Comparison of ENCODE assay signal across 16 cellular contexts in the genomic region with DNA sequence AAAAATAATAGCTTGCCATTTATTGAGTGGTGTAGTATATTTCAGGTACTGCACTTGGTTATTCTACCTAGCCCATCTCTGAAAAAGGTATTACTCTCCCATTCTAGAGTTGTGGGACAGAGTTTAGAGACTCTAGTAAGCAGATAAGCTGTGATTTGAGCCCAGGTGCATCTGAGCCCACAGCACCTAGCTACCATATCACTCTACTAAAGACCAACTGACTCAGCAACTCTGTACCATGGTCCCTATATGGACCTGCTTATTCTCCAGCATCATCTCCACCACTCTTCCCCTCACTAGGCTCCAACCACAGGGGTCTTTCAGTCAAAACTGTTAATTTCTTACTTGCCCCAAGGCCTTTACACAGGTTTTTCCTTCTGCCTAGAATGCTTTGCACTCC.
A peak's percentile ranks its signal among the peaks of the same experiment; 100 is the strongest.
DNase-seq lines count a peak whose midpoint lies in the region; ATAC-seq, FAIRE-seq and TF ChIP-seq lines count a peak whose summit lies in the region.
"Had no signal": no experiment of that assay in that cellular context is flagged by ENCODE, and none has a peak within 500 bp of the region (broad histone marks: within the 10 kb centered on the region; RNA-seq: fewer than 3 reads in every experiment).

No MANE protein-coding gene starts in this region.

- no peak for TF ChIP-seq POLR2A in IMR-90 (IDR thresholded peaks at IDR 0.05; ENCODE audit: low read depth, low read length)

- no peak for DNase-seq in CD4-positive, CD25-positive, alpha-beta regulatory T cell
- DNase-seq in IMR-90, result no peak
- DNase-seq in hepatocyte (ENCODE audit: low spot score), result no peak
- DNase-seq in mucosa of descending colon, result no peak
- no peak for DNase-seq in right atrium auricular region (ENCODE audit: low spot score)
- DNase-seq in activated naive CD8-positive, alpha-beta T cell treated with anti-CD3 and anti-CD28 coated beads for 36 hours, result no peak
- no peak for DNase-seq in kidney
- DNase-seq: ACHN; CD8-positive, alpha-beta T cell; DND-41; NCI-H187; NCI-H446 treated with DMSO at 0.1 percent for 48 hours; NK-92 treated with Interleukin-12 subunit alpha and Interleukin-12 subunit beta, amount 100 ng/mL, for 24 hours; SIG-M5 had no signal

- H2AK5ac ChIP-seq in IMR-90 (ENCODE audit: low read depth, low read length), result no peak overlapping the region

- TF ChIP-seq CTCF in IMR-90 (conservative IDR thresholded peaks at IDR 0.05; ENCODE audit: low read depth, low read length) (no peak), hepatocyte (IDR thresholded peaks at IDR 0.05; ENCODE audit: poor library complexity) (no peak), mucosa of descending colon (IDR thresholded peaks at IDR 0.05) (no peak), right atrium auricular region (IDR thresholded peaks at IDR 0.05) (no peak), kidney (IDR thresholded peaks at IDR 0.05; ENCODE audit: borderline replicate concordance, extremely low read depth, insufficient read depth) (no peak)

- POLR2A ChIA-PET in IMR-90 (lab: Charles Lee; ENCODE audit: unreplicated experiment), result no interaction called here

- no peak for TF ChIP-seq RAD21 in IMR-90 (IDR thresholded peaks at IDR 0.05; ENCODE audit: low read length)

- H3K4me3 ChIP-seq in CD4-positive, CD25-positive, alpha-beta regulatory T cell (ENCODE audit: low read depth, low read length), result no peak overlapping the region
- H3K4me3 ChIP-seq in IMR-90 (ENCODE audit: insufficient read depth, low read depth, low read length) (no peak overlapping the region), hepatocyte (no peak overlapping the region), mucosa of descending colon (no peak overlapping the region), right atrium auricular region (no peak overlapping the region), kidney (ENCODE audit: low read length in 2 of 2) (no peak overlapping the region)

- no peak overlapping the region for H3K23ac ChIP-seq in IMR-90 (ENCODE audit: low read depth, low read length)

- H3K79me2 ChIP-seq in hepatocyte, result peaks cover 89% of the 10 kb centered on the region

- no peaks in the 10 kb centered on the region for H3K9me2 ChIP-seq in hepatocyte (replicated peaks; ENCODE audit: insufficient read depth)

- H3K27me3 ChIP-seq in CD4-positive, CD25-positive, alpha-beta regulatory T cell (ENCODE audit: control insufficient read depth, insufficient read depth, low read length), result no peaks in the 10 kb centered on the region
- H3K27me3 ChIP-seq in IMR-90 (ENCODE audit: control insufficient read depth, insufficient read depth, low read length) (no peaks in the 10 kb centered on the region), hepatocyte (no peaks in the 10 kb centered on the region), right atrium auricular region (no peaks in the 10 kb centered on the region)

- dilution Hi-C loops in IMR-90 (cut with HindIII; ENCODE audit: low sequenced_read_pairs, unreplicated experiment), result no loop called here

- BruUV-seq in IMR-90 (replicated peaks; lab: Mats Ljungman, UMichigan), result no TSS peak

- H3K4ac ChIP-seq in IMR-90 (ENCODE audit: low read depth, low read length), result no peak overlapping the region

- H3K9me1 ChIP-seq in IMR-90 (ENCODE audit: insufficient read depth, low read length), result peaks cover 2% of the 10 kb centered on the region; the same call in 1 of the 2 replicates

- peaks cover 4% of the 10 kb centered on the region for H3K4me1 ChIP-seq in CD4-positive, CD25-positive, alpha-beta regulatory T cell (ENCODE audit: control insufficient read depth, insufficient read depth, low read length, poor library complexity, severe bottlenecking)
- H3K4me1 ChIP-seq in IMR-90 (ENCODE audit: control insufficient read depth, insufficient read depth, low read length) (peaks cover 2% of the 10 kb centered on the region; the same call in 1 of the 2 replicates), hepatocyte (ENCODE audit: insufficient read depth) (peaks cover 18% of the 10 kb centered on the region), mucosa of descending colon (ENCODE audit: low read depth) (peaks cover 17% of the 10 kb centered on the region), right atrium auricular region (peaks cover 0 to 13% of the 10 kb centered on the region in 2 donors), kidney (ENCODE audit: control insufficient read depth in 1 of 2, insufficient read depth in 1 of 2, low read depth in 1 of 2, low read length in 2 of 2) (peaks cover 0 to 3% of the 10 kb centered on the region in 2 donors)

- no peak overlapping the region for H2BK20ac ChIP-seq in IMR-90 (ENCODE audit: low read depth, low read length)

- H3K4me3 Mint-ChIP-seq in CD4-positive, CD25-positive, alpha-beta regulatory T cell, result no peak overlapping the region
- no peak overlapping the region for H3K4me3 Mint-ChIP-seq in activated naive CD8-positive, alpha-beta T cell treated with anti-CD3 and anti-CD28 coated beads for 36 hours
- H3K4me3 Mint-ChIP-seq: CD8-positive, alpha-beta T cell; IgD-negative memory B cell had no signal

- H4K91ac ChIP-seq in IMR-90 (ENCODE audit: insufficient read depth, low read depth, low read length), result no peak overlapping the region

- no peak overlapping the region for H4K8ac ChIP-seq in IMR-90 (ENCODE audit: low read depth in 2 of 2, low read length in 2 of 2)

- H3K4me1 Mint-ChIP-seq in CD4-positive, CD25-positive, alpha-beta regulatory T cell, result peaks cover 48 to 76% (median 53%) of the 10 kb centered on the region in 4 donors
- peaks cover 30% of the 10 kb centered on the region for H3K4me1 Mint-ChIP-seq in activated naive CD8-positive, alpha-beta T cell treated with anti-CD3 and anti-CD28 coated beads for 36 hours

- CTCF ChIA-PET in IMR-90 (lab: Yijun Ruan, JAX), result no interaction called here

- no peak overlapping the region for H3K18ac ChIP-seq in IMR-90 (ENCODE audit: low read depth, low read length)

- no peak overlapping the region for H3K56ac ChIP-seq in IMR-90 (ENCODE audit: extremely low read depth, insufficient read depth, low read length)

- in situ Hi-C loops in IMR-90 (cut with MboI; ENCODE audit: low sequenced_read_pairs), result no loop called here

- no peak overlapping the region for H2AK9ac ChIP-seq in IMR-90 (replicated peaks; ENCODE audit: low read depth, low read length, poor library complexity)

- H3K9ac ChIP-seq in IMR-90 (ENCODE audit: low read depth, low read length) (no peak overlapping the region), kidney (ENCODE audit: low read length in 2 of 2) (no peak overlapping the region)

- H2BK15ac ChIP-seq in IMR-90 (ENCODE audit: low read depth, low read length), result no peak overlapping the region

- no peak overlapping the region for H3K4me2 ChIP-seq in IMR-90 (ENCODE audit: low read depth, low read length)
- peak overlapping the region; percentile 36 for H3K4me2 ChIP-seq in hepatocyte

- peak overlapping the region; percentile 40; the same call in 1 of the 2 replicates for H4K5ac ChIP-seq in IMR-90 (ENCODE audit: low read depth, low read length)

- H2BK5ac ChIP-seq in IMR-90 (ENCODE audit: low read depth, low read length, poor library complexity, severe bottlenecking), result no peak overlapping the region

- no peaks in the 10 kb centered on the region for H3K27me3 Mint-ChIP-seq in CD4-positive, CD25-positive, alpha-beta regulatory T cell
- no peaks in the 10 kb centered on the region for H3K27me3 Mint-ChIP-seq in activated naive CD8-positive, alpha-beta T cell treated with anti-CD3 and anti-CD28 coated beads for 36 hours
- H3K27me3 Mint-ChIP-seq: IgD-negative memory B cell had no signal

- H3K27ac Mint-ChIP-seq in CD4-positive, CD25-positive, alpha-beta regulatory T cell, result peak overlapping the region; percentile 43 to 68 (median 53)
- H3K27ac Mint-ChIP-seq in activated naive CD8-positive, alpha-beta T cell treated with anti-CD3 and anti-CD28 coated beads for 36 hours, result no peak overlapping the region
- H3K27ac Mint-ChIP-seq: CD8-positive, alpha-beta T cell; IgD-negative memory B cell had no signal

- no peak for ATAC-seq in CD4-positive, CD25-positive, alpha-beta regulatory T cell (ENCODE audit: low read depth in 2 of 2)
- ATAC-seq in IMR-90 (ENCODE audit: low read depth), result no peak
- ATAC-seq in mucosa of descending colon, result peak; percentile 52
- ATAC-seq: CD8-positive, alpha-beta T cell had no signal

- no peak for FAIRE-seq in kidney (lab: Jason Lieb, UNC)
- FAIRE-seq: D721Med had no signal

- H2AFZ ChIP-seq in IMR-90 (replicated peaks; ENCODE audit: low read length, poor library complexity) (no peak overlapping the region), hepatocyte (no peak overlapping the region)

- H3K36me3 Mint-ChIP-seq in CD4-positive, CD25-positive, alpha-beta regulatory T cell, result peaks cover 4% of the 10 kb centered on the region
- peaks cover 5% of the 10 kb centered on the region for H3K36me3 Mint-ChIP-seq in activated naive CD8-positive, alpha-beta T cell treated with anti-CD3 and anti-CD28 coated beads for 36 hours
- H3K36me3 Mint-ChIP-seq: CD8-positive, alpha-beta T cell had no signal

- peaks cover 19 to 54% of the 10 kb centered on the region in 2 experiments for H3K79me1 ChIP-seq in IMR-90 (ENCODE audit: low read depth in 1 of 2, low read length in 2 of 2)

- H3K14ac ChIP-seq in IMR-90 (replicated peaks; ENCODE audit: low read depth, low read length), result no peak overlapping the region

- H4K20me1 ChIP-seq in IMR-90 (ENCODE audit: insufficient read depth, low read length) (peaks cover 23% of the 10 kb centered on the region; the same call in 1 of the 2 replicates), hepatocyte (ENCODE audit: insufficient read depth, poor library complexity, severe bottlenecking) (peaks cover 10% of the 10 kb centered on the region)

- no peak overlapping the region for H3K27ac ChIP-seq in CD4-positive, CD25-positive, alpha-beta regulatory T cell (ENCODE audit: insufficient read depth, low read length, poor library complexity, severe bottlenecking)
- H3K27ac ChIP-seq in IMR-90 (ENCODE audit: insufficient read depth, low read length) (no peak overlapping the region), hepatocyte (peak overlapping the region; percentile 44), right atrium auricular region (no peak overlapping the region), kidney (ENCODE audit: low read depth in 2 of 2, low read length in 2 of 2) (no peak overlapping the region)

- no peaks in the 10 kb centered on the region for H3K36me3 ChIP-seq in CD4-positive, CD25-positive, alpha-beta regulatory T cell (ENCODE audit: control insufficient read depth, insufficient read depth, low read length)
- H3K36me3 ChIP-seq in IMR-90 (ENCODE audit: control insufficient read depth, insufficient read depth, low read length) (no peaks in the 10 kb centered on the region), hepatocyte (replicated peaks; ENCODE audit: insufficient read depth, low read depth) (no peaks in the 10 kb centered on the region), mucosa of descending colon (ENCODE audit: low read depth) (no peaks in the 10 kb centered on the region), right atrium auricular region (no peaks in the 10 kb centered on the region), kidney (ENCODE audit: control insufficient read depth in 1 of 2, insufficient read depth in 2 of 2, low read length in 2 of 2) (no peaks in the 10 kb centered on the region)

- intact Hi-C loops in IMR-90 (cut with micrococcal nuclease), result no loop called here
- intact Hi-C loops in mucosa of descending colon (cut with DNase I, micrococcal nuclease), result no loop called here
- intact Hi-C loops in kidney (cut with DNase I), result no loop called here

- no peaks in the 10 kb centered on the region for H3K9me3 Mint-ChIP-seq in CD4-positive, CD25-positive, alpha-beta regulatory T cell
- no peaks in the 10 kb centered on the region for H3K9me3 Mint-ChIP-seq in activated naive CD8-positive, alpha-beta T cell treated with anti-CD3 and anti-CD28 coated beads for 36 hours
- H3K9me3 Mint-ChIP-seq: CD8-positive, alpha-beta T cell; IgD-negative memory B cell had no signal

- no peaks in the 10 kb centered on the region for H3K9me3 ChIP-seq in CD4-positive, CD25-positive, alpha-beta regulatory T cell (ENCODE audit: control insufficient read depth in 2 of 2, low read length in 2 of 2)
- H3K9me3 ChIP-seq in IMR-90 (ENCODE audit: control insufficient read depth, insufficient read depth, low read length) (no peaks in the 10 kb centered on the region), hepatocyte (ENCODE audit: low read depth) (no peaks in the 10 kb centered on the region), mucosa of descending colon (no peaks in the 10 kb centered on the region), right atrium auricular region (no peaks in the 10 kb centered on the region), kidney (ENCODE audit: control insufficient read depth in 1 of 2, low read length in 2 of 2) (no peaks in the 10 kb centered on the region)

- H2BK120ac ChIP-seq in IMR-90 (ENCODE audit: low read depth, low read length), result no peak overlapping the region
